Comparison of ENCODE assay signal across 9 cellular contexts in genomic region chr2:232886176-232886575, GRCh38.
"Had no signal": no experiment of that assay in that cellular context is flagged by ENCODE, and none has a peak within 500 bp of the region (broad histone marks: within the 10 kb centered on the region; RNA-seq: fewer than 3 reads in every experiment).

No MANE protein-coding gene starts in this region.

- H3K4me3 ChIP-seq: adrenal gland, lower lobe of right lung had no signal

- H3K27ac ChIP-seq: adrenal gland, lower lobe of right lung had no signal

- H3K36me3 Mint-ChIP-seq: naive B cell had no signal

- DNase-seq: activated CD4-positive, alpha-beta memory T cell treated with anti-CD3 and anti-CD28 coated beads, Interleukin-2, amount 10 ng/mL, durations not matched to agents 7 days and 5 days; activated naive CD4-positive, alpha-beta T cell treated with Interleukin-2 at 50 U/mL for 16 hours; effector memory CD8-positive, alpha-beta T cell; naive B cell; T1000 had no signal

- H3K9me3 Mint-ChIP-seq: activated CD4-positive, alpha-beta memory T cell treated with anti-CD3 and anti-CD28 coated beads, Interleukin-2, amount 10 ng/mL, durations not matched to agents 7 days and 5 days; central memory CD8-positive, alpha-beta T cell; dendritic cell treated with granulocyte-macrophage colony-stimulating factor and Interleukin-4, amounts not matched to agents 40 ng/mL and 50 ng/mL, for 4 days; effector memory CD8-positive, alpha-beta T cell had no signal

- H3K27ac Mint-ChIP-seq: activated CD4-positive, alpha-beta memory T cell treated with anti-CD3 and anti-CD28 coated beads, Interleukin-2, amount 10 ng/mL, durations not matched to agents 7 days and 5 days; dendritic cell treated with granulocyte-macrophage colony-stimulating factor and Interleukin-4, amounts not matched to agents 40 ng/mL and 50 ng/mL, for 4 days; effector memory CD8-positive, alpha-beta T cell had no signal

- H3K4me1 ChIP-seq: lower lobe of right lung had no signal

- H3K27me3 ChIP-seq: adrenal gland had no signal

- ATAC-seq: effector memory CD8-positive, alpha-beta T cell; lower lobe of right lung had no signal

- H3K36me3 ChIP-seq: adrenal gland, lower lobe of right lung had no signal

- H3K4me1 Mint-ChIP-seq: central memory CD8-positive, alpha-beta T cell had no signal

- H3K4me3 Mint-ChIP-seq: activated CD4-positive, alpha-beta memory T cell treated with anti-CD3 and anti-CD28 coated beads, Interleukin-2, amount 10 ng/mL, durations not matched to agents 7 days and 5 days; central memory CD8-positive, alpha-beta T cell; dendritic cell treated with granulocyte-macrophage colony-stimulating factor and Interleukin-4, amounts not matched to agents 40 ng/mL and 50 ng/mL, for 4 days; effector memory CD8-positive, alpha-beta T cell; naive B cell had no signal

- H3K9me3 ChIP-seq: adrenal gland, lower lobe of right lung had no signal
